Comparison of ENCODE assay signal across 17 cellular contexts in genomic region chr18:41853280-41853679, GRCh38.
DNase-seq lines count a peak whose midpoint lies in the region; ATAC-seq and TF ChIP-seq lines count a peak whose summit lies in the region.
"Had no signal": no experiment of that assay in that cellular context is flagged by ENCODE, and none has a peak within 500 bp of the region (broad histone marks: within the 10 kb centered on the region; RNA-seq: fewer than 3 reads in every experiment).

No MANE protein-coding gene starts in this region.

- H3K27me3 ChIP-seq in GM23338 (ENCODE audit: insufficient read depth), result no peaks in the 10 kb centered on the region
- no peaks in the 10 kb centered on the region for H3K27me3 ChIP-seq in HUES48 (ENCODE audit: control insufficient read depth, insufficient read depth, low read length)
- H3K27me3 ChIP-seq: BLaER1 had no signal

- POLR2A ChIA-PET in WTC11 (lab: Charles Lee), result no interaction called here

- H3K27me3 Mint-ChIP-seq in GM23338 (ENCODE audit: insufficient read depth, low read depth, poor library complexity) (peaks cover 2% of the 10 kb centered on the region), WTC11 (ENCODE audit: low read depth) (no peaks in the 10 kb centered on the region)
- H3K27me3 Mint-ChIP-seq: B cell; CD4-positive, CD25-positive, alpha-beta regulatory T cell had no signal

- H3K9me3 ChIP-seq in HUES48 (ENCODE audit: control insufficient read depth, insufficient read depth, low read length), result no peaks in the 10 kb centered on the region
- H3K9me3 ChIP-seq: BLaER1, Caco-2 had no signal

- H3K27ac ChIP-seq in GM23338 (ENCODE audit: low read depth), result no peak overlapping the region
- H3K27ac ChIP-seq in HUES48 (ENCODE audit: low read depth, low read length), result peak overlapping the region; percentile 6
- H3K27ac ChIP-seq: 22Rv1, BLaER1, C4-2B had no signal

- no peaks in the 10 kb centered on the region for H3K36me3 ChIP-seq in GM23338 (ENCODE audit: insufficient read depth)
- H3K36me3 ChIP-seq in HUES48 (ENCODE audit: control insufficient read depth, insufficient read depth, low read length), result no peaks in the 10 kb centered on the region
- H3K36me3 ChIP-seq: BLaER1 had no signal

- H3K4me2 ChIP-seq in GM23338, result peak overlapping the region; percentile 13; the same call in 1 of the 2 replicates
- H3K4me2 ChIP-seq: BLaER1 had no signal

- no peaks in the 10 kb centered on the region for H4K20me1 ChIP-seq in GM23338 (replicated peaks; ENCODE audit: insufficient read depth)
- H4K20me1 ChIP-seq: BLaER1 had no signal

- H3K9me2 ChIP-seq in GM23338 (ENCODE audit: insufficient read depth), result no peaks in the 10 kb centered on the region

- H3K9ac ChIP-seq in HUES48 (ENCODE audit: low read depth, low read length), result no peak overlapping the region
- H3K9ac ChIP-seq: BLaER1 had no signal

- H3K36me3 Mint-ChIP-seq in GM23338 (ENCODE audit: low read depth) (no peaks in the 10 kb centered on the region), WTC11 (no peaks in the 10 kb centered on the region)
- H3K36me3 Mint-ChIP-seq: CD4-positive, CD25-positive, alpha-beta regulatory T cell; CD8-positive, alpha-beta T cell had no signal

- no peaks in the 10 kb centered on the region for H3F3A ChIP-seq in GM23338 (replicated peaks; ENCODE audit: low read depth)

- H3K4me3 ChIP-seq in GM23338, result no peak overlapping the region
- H3K4me3 ChIP-seq in HUES48 (ENCODE audit: low read depth, low read length), result no peak overlapping the region
- H3K4me3 ChIP-seq: BLaER1 had no signal

- ATAC-seq in GM23338 (peak; percentile 42; the same call in 2 of the 3 replicates), WTC11 (peak; percentile 51), HG03442 (IDR thresholded peaks at IDR 0.05; ENCODE audit: unreplicated experiment) (no peak)
- ATAC-seq: CD8-positive, alpha-beta T cell had no signal

- H3K4me3 Mint-ChIP-seq in GM23338, result no peak overlapping the region
- H3K4me3 Mint-ChIP-seq in WTC11, result no peak overlapping the region
- H3K4me3 Mint-ChIP-seq: B cell; CD4-positive, CD25-positive, alpha-beta regulatory T cell; CD8-positive, alpha-beta T cell; HFFc6 had no signal

- no peak overlapping the region for H2AFZ ChIP-seq in GM23338

- H3K4me1 ChIP-seq in GM23338 (ENCODE audit: insufficient read depth), result peaks cover 30% of the 10 kb centered on the region
- peaks cover 17% of the 10 kb centered on the region for H3K4me1 ChIP-seq in HUES48 (ENCODE audit: control insufficient read depth, insufficient read depth, low read length)
- H3K4me1 ChIP-seq: BLaER1, Caco-2 had no signal

- H3K27ac Mint-ChIP-seq in GM23338 (peak overlapping the region; percentile 69), WTC11 (peak overlapping the region; percentile 79)
- H3K27ac Mint-ChIP-seq: B cell; CD4-positive, CD25-positive, alpha-beta regulatory T cell; CD8-positive, alpha-beta T cell; HFFc6 had no signal

- peaks cover 21% of the 10 kb centered on the region for H3K4me1 Mint-ChIP-seq in GM23338
- H3K4me1 Mint-ChIP-seq in WTC11, result peaks cover 30% of the 10 kb centered on the region
- H3K4me1 Mint-ChIP-seq: B cell; CD4-positive, CD25-positive, alpha-beta regulatory T cell had no signal

- CTCF ChIA-PET in WTC11 (lab: Charles Lee), result no interaction called here

- no peaks in the 10 kb centered on the region for H3K79me2 ChIP-seq in GM23338 (replicated peaks; ENCODE audit: insufficient read depth)

- DNase-seq in GM23338 (ENCODE audit: low spot score) (peak; percentile 19), WTC11 (ENCODE audit: low spot score) (no peak), anterior cingulate cortex (lab: John Stamatoyannopoulos, UW) (no peak), cortex of kidney (lab: John Stamatoyannopoulos, UW) (no peak)
- DNase-seq: Caco-2; CD4-positive, CD25-positive, alpha-beta regulatory T cell; CD8-positive, alpha-beta T cell; DMS153; DND-41; H7; HFFc6 had no signal

- H3K9me3 Mint-ChIP-seq in GM23338 (no peaks in the 10 kb centered on the region), WTC11 (no peaks in the 10 kb centered on the region)
- H3K9me3 Mint-ChIP-seq: CD8-positive, alpha-beta T cell; HFFc6 had no signal

- TF ChIP-seq CTCF in GM23338 (conservative IDR thresholded peaks at IDR 0.05; ENCODE audit: low read depth in 2 of 2) (no peak), WTC11 (IDR thresholded peaks at IDR 0.05) (no peak)

TF ChIP-seq in WTC11, 78 proteins besides CTCF, POLR2A, EP300 and RAD21 (continues in another document):
- TF ChIP-seq ERG (CRISPR knock-in tag; IDR thresholded peaks at IDR 0.05), result no peak
- no peak for TF ChIP-seq ZNF121 (CRISPR knock-in tag; IDR thresholded peaks at IDR 0.05)
- TF ChIP-seq NR1H2 (CRISPR knock-in tag; IDR thresholded peaks at IDR 0.05), result no peak
- no peak for TF ChIP-seq FOXP1 (CRISPR knock-in tag; IDR thresholded peaks at IDR 0.05; ENCODE audit: borderline replicate concordance)
- TF ChIP-seq, protein P1, sequence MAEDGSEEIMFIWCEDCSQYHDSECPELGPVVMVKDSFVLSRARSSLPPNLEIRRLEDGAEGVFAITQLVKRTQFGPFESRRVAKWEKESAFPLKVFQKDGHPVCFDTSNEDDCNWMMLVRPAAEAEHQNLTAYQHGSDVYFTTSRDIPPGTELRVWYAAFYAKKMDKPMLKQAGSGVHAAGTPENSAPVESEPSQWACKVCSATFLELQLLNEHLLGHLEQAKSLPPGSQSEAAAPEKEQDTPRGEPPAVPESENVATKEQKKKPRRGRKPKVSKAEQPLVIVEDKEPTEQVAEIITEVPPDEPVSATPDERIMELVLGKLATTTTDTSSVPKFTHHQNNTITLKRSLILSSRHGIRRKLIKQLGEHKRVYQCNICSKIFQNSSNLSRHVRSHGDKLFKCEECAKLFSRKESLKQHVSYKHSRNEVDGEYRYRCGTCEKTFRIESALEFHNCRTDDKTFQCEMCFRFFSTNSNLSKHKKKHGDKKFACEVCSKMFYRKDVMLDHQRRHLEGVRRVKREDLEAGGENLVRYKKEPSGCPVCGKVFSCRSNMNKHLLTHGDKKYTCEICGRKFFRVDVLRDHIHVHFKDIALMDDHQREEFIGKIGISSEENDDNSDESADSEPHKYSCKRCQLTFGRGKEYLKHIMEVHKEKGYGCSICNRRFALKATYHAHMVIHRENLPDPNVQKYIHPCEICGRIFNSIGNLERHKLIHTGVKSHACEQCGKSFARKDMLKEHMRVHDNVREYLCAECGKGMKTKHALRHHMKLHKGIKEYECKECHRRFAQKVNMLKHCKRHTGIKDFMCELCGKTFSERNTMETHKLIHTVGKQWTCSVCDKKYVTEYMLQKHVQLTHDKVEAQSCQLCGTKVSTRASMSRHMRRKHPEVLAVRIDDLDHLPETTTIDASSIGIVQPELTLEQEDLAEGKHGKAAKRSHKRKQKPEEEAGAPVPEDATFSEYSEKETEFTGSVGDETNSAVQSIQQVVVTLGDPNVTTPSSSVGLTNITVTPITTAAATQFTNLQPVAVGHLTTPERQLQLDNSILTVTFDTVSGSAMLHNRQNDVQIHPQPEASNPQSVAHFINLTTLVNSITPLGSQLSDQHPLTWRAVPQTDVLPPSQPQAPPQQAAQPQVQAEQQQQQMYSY (CRISPR knock-in tag; IDR thresholded peaks at IDR 0.05), result no peak
- no peak for TF ChIP-seq TP53 (CRISPR knock-in tag; IDR thresholded peaks at IDR 0.05)
- TF ChIP-seq RORB (CRISPR knock-in tag; IDR thresholded peaks at IDR 0.05), result no peak
- TF ChIP-seq, protein P2, sequence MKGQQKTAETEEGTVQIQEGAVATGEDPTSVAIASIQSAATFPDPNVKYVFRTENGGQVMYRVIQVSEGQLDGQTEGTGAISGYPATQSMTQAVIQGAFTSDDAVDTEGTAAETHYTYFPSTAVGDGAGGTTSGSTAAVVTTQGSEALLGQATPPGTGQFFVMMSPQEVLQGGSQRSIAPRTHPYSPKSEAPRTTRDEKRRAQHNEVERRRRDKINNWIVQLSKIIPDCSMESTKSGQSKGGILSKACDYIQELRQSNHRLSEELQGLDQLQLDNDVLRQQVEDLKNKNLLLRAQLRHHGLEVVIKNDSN (CRISPR knock-in tag; IDR thresholded peaks at IDR 0.05), result no peak
- no peak for TF ChIP-seq FOXJ3 (CRISPR knock-in tag; IDR thresholded peaks at IDR 0.05; ENCODE audit: borderline replicate concordance)
- TF ChIP-seq HMGXB4 (CRISPR knock-in tag; IDR thresholded peaks at IDR 0.05), result no peak
- TF ChIP-seq IRF2 (CRISPR knock-in tag; IDR thresholded peaks at IDR 0.05; ENCODE audit: borderline replicate concordance, low read depth), result no peak
- no peak for TF ChIP-seq ZSCAN18 (CRISPR knock-in tag; IDR thresholded peaks at IDR 0.05)
